In genomic region chr6:152351110-152351509, GRCh38 we compare ENCODE assay signal across 18 cellular contexts.
A peak's percentile ranks its signal among the peaks of the same experiment; 100 is the strongest.
DNase-seq lines count a peak whose midpoint lies in the region; ATAC-seq and TF ChIP-seq lines count a peak whose summit lies in the region.
"Had no signal": no experiment of that assay in that cellular context is flagged by ENCODE, and none has a peak within 500 bp of the region (broad histone marks: within the 10 kb centered on the region; RNA-seq: fewer than 3 reads in every experiment).

No MANE protein-coding gene starts in this region.

- ATAC-seq in heart right ventricle: peak in 7 of 8 donors; percentile 72 to 92 (median 89)
- ATAC-seq in psoas muscle: peak; percentile 88 to 96 (median 90)

- TF ChIP-seq CTCF in esophagus muscularis mucosa (IDR thresholded peaks at IDR 0.05) (no peak), heart right ventricle (IDR thresholded peaks at IDR 0.05) (no peak), psoas muscle (IDR thresholded peaks at IDR 0.05) (no peak), breast epithelium (IDR thresholded peaks at IDR 0.05) (no peak), BE2C (IDR thresholded peaks at IDR 0.05; ENCODE audit: low read depth, low read length) (no peak)

- peaks cover 31 to 93% (median 71%) of the 10 kb centered on the region in 4 donors for H3K36me3 ChIP-seq in esophagus muscularis mucosa
- peaks cover 0 to 100% (median 68%) of the 10 kb centered on the region in 9 donors for H3K36me3 ChIP-seq in heart right ventricle
- peaks cover 4 to 92% of the 10 kb centered on the region in 2 donors for H3K36me3 ChIP-seq in psoas muscle (ENCODE audit: insufficient read depth in 1 of 2, low read depth in 1 of 2)
- peaks cover 7% of the 10 kb centered on the region for H3K36me3 ChIP-seq in breast epithelium
- no peaks in the 10 kb centered on the region for H3K36me3 ChIP-seq in BE2C

- WGBS in esophagus muscularis mucosa: 58% methylated on average over 2 of the region's 2 CpGs
- WGBS in heart right ventricle, 2 donors: 50 to 60% methylated on average over 2 of the region's 2 CpGs
- WGBS in psoas muscle, 3 donors: 13 to 46% (median 22%) methylated on average over 2 of the region's 2 CpGs

- TF ChIP-seq POLR2A in esophagus muscularis mucosa (IDR thresholded peaks at IDR 0.05; ENCODE audit: low read depth) (no peak), breast epithelium (IDR thresholded peaks at IDR 0.05) (no peak)

- DNase-seq in esophagus muscularis mucosa (ENCODE audit: extremely low spot score) (no peak), heart right ventricle (peak in 1 of 2 donors; percentile 36), psoas muscle (no peak), ureter (ENCODE audit: low spot score) (peak; percentile 41), breast epithelium (ENCODE audit: low spot score in 2 of 2) (no peak), HT-29 (ENCODE audit: low spot score) (no peak), BE2C (no peak)
- DNase-seq: CD4-positive, CD25-positive, alpha-beta regulatory T cell; EL; Karpas-422; MV-4-11; NCI-H1105 treated with DMSO at 0.1 percent for 48 hours; NCI-H2029 treated with DMSO at 0.1 percent for 48 hours; NCI-H345; NCI-H524 treated with DMSO at 0.1 percent for 48 hours; NCI-H82; Peyer's patch had no signal

- TF ChIP-seq EP300 in esophagus muscularis mucosa (IDR thresholded peaks at IDR 0.05): no peak

- no peak overlapping the region for H3K4me3 ChIP-seq in esophagus muscularis mucosa
- H3K4me3 ChIP-seq in heart right ventricle: no peak overlapping the region
- no peak overlapping the region for H3K4me3 ChIP-seq in psoas muscle
- no peak overlapping the region for H3K4me3 ChIP-seq in breast epithelium
- H3K4me3 ChIP-seq in BE2C (ENCODE audit: low read depth, low read length): no peak overlapping the region
- H3K4me3 ChIP-seq: Peyer's patch, SJSA1 had no signal

- H3K4me1 ChIP-seq in esophagus muscularis mucosa (peaks cover 13 to 20% (median 17%) of the 10 kb centered on the region in 4 donors), heart right ventricle (peaks cover 0 to 36% (median 6%) of the 10 kb centered on the region in 9 donors), psoas muscle (peaks cover 15% of the 10 kb centered on the region), breast epithelium (no peaks in the 10 kb centered on the region), BE2C (no peaks in the 10 kb centered on the region)
- H3K4me1 ChIP-seq: Peyer's patch, SJSA1 had no signal

- no peaks in the 10 kb centered on the region for H3K9me3 ChIP-seq in esophagus muscularis mucosa
- H3K9me3 ChIP-seq in heart right ventricle: no peaks in the 10 kb centered on the region
- no peaks in the 10 kb centered on the region for H3K9me3 ChIP-seq in psoas muscle
- H3K9me3 ChIP-seq in breast epithelium: no peaks in the 10 kb centered on the region
- no peaks in the 10 kb centered on the region for H3K9me3 ChIP-seq in BE2C
- H3K9me3 ChIP-seq: Peyer's patch, SJSA1 had no signal

- H3K27me3 ChIP-seq in esophagus muscularis mucosa (no peaks in the 10 kb centered on the region), heart right ventricle (no peaks in the 10 kb centered on the region), psoas muscle (ENCODE audit: insufficient read depth in 3 of 3, low read length in 2 of 3) (no peaks in the 10 kb centered on the region), breast epithelium (no peaks in the 10 kb centered on the region), BE2C (no peaks in the 10 kb centered on the region)
- H3K27me3 ChIP-seq: Peyer's patch, SJSA1 had no signal

- intact Hi-C loops in esophagus muscularis mucosa (cut with DNase I): no loop called here
- intact Hi-C loops in heart right ventricle (cut with DNase I): loop anchor here in 2 of 10 donors (10.0 kb wide), 2 partner anchors 136 to 146 kb away; no protein-coding TSS in a partner anchor
- intact Hi-C loops in psoas muscle (cut with DNase I): no loop called here
- intact Hi-C loops in breast epithelium (cut with DNase I; ENCODE audit: low total_unique reads): no loop called here

- H3K27ac ChIP-seq in esophagus muscularis mucosa (replicated peaks in 1 of 4): peak overlapping the region; percentile 40 to 52 (median 46)
- H3K27ac ChIP-seq in heart right ventricle: peak overlapping the region; percentile 13 to 68 (median 61)
- H3K27ac ChIP-seq in psoas muscle: peak overlapping the region; percentile 76
- H3K27ac ChIP-seq in breast epithelium: no peak overlapping the region
- H3K27ac ChIP-seq: Peyer's patch, SJSA1 had no signal

Comparison
In these comparisons a context has a peak if more than half of its experiments do, and no peak if none do; other contexts are left out.
1. H3K27ac ChIP-seq: peak in esophagus muscularis mucosa (4 of 4), heart right ventricle (10 of 10) and psoas muscle (single experiment); none in breast epithelium (0 of 2).